Comparison of ENCODE assay signal across 8 cellular contexts in genomic region chr1:28668191-28668955, GRCh38. TPM values are rescaled to one million over a fixed set of nuclear protein-coding genes. Genes with fewer than 3 reads are reported as not detected.
DNase-seq lines count a peak whose midpoint lies in the region; ATAC-seq and TF ChIP-seq lines count a peak whose summit lies in the region.

A gene with protein sequence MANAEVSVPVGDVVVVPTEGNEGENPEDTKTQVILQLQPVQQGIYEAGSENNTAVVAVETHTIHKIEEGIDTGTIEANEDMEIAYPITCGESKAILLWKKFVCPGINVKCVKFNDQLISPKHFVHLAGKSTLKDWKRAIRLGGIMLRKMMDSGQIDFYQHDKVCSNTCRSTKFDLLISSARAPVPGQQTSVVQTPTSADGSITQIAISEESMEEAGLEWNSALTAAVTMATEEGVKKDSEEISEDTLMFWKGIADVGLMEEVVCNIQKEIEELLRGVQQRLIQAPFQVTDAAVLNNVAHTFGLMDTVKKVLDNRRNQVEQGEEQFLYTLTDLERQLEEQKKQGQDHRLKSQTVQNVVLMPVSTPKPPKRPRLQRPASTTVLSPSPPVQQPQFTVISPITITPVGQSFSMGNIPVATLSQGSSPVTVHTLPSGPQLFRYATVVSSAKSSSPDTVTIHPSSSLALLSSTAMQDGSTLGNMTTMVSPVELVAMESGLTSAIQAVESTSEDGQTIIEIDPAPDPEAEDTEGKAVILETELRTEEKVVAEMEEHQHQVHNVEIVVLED (plus strand): TSS chr1:28668784. CDS start chr1:28683613, 14,829 bp downstream.

- H3K36me3 ChIP-seq in left ventricle myocardium inferior (no peaks in the 10 kb centered on the region), prostate gland (no peaks in the 10 kb centered on the region), upper lobe of right lung (no peaks in the 10 kb centered on the region)

- TF ChIP-seq POLR2A in prostate gland (IDR thresholded peaks at IDR 0.05) = peak; percentile 33

- H3K4me1 ChIP-seq in left ventricle myocardium inferior (peaks cover 24% of the 10 kb centered on the region), prostate gland (replicated peaks) (peaks cover 8% of the 10 kb centered on the region), upper lobe of right lung (peaks cover 8% of the 10 kb centered on the region)

- peak; percentile 42 for DNase-seq in NCI-H1694 (lab: John Stamatoyannopoulos, UW)
- peak in 54 of 56 donors; percentile 26 to 88 (median 66) for DNase-seq in amygdala (lab: John Stamatoyannopoulos, UW)
- peak; percentile 87 for DNase-seq in left ventricle myocardium inferior
- DNase-seq in prostate gland (ENCODE audit: low spot score) = peak; percentile 78
- peak; percentile 95 for DNase-seq in upper lobe of right lung

- H3K4me3 ChIP-seq in GM12875 (ENCODE audit: low read depth, low read length) = peak within 1 kb of the TSS; percentile 65
- peak within 1 kb of the TSS; percentile 99 for H3K4me3 ChIP-seq in left ventricle myocardium inferior
- H3K4me3 ChIP-seq in prostate gland = peak within 1 kb of the TSS; percentile 57 to 93
- H3K4me3 ChIP-seq in upper lobe of right lung = peak within 1 kb of the TSS; percentile 97

- H3K9me3 ChIP-seq in left ventricle myocardium inferior (replicated peaks) = no peaks in the 10 kb centered on the region
- no peaks in the 10 kb centered on the region for H3K9me3 ChIP-seq in prostate gland
- H3K9me3 ChIP-seq in upper lobe of right lung = no peaks in the 10 kb centered on the region

- intact Hi-C loops in T-helper 2 cell treated with Interferon-gamma antibody and Interleukin-4, amounts not matched to agents 100 ng/mL and 5 ng/mL, for 36 hours (cut with micrococcal nuclease) = loop anchor here (1.0 to 5.0 kb wide), 6 partner anchors 20 to 164 kb away; partner anchors contain the start of genes RNU11, TAF12, TRNAU1AP and YTHDF2
- intact Hi-C loops in left ventricle myocardium inferior (cut with micrococcal nuclease) (no loop called here), prostate gland (cut with DNase I) (loop anchor here (2.0 kb wide), 1 partner anchor 68 kb away; the partner anchor contains the start of gene YTHDF2), upper lobe of right lung (cut with DNase I) (no loop called here)

- H3K27ac ChIP-seq in left ventricle myocardium inferior (replicated peaks) = peak within 1 kb of the TSS; percentile 100
- H3K27ac ChIP-seq in prostate gland = peak within 1 kb of the TSS; percentile 91 to 96
- H3K27ac ChIP-seq in upper lobe of right lung = peak within 1 kb of the TSS; percentile 99

- no peaks in the 10 kb centered on the region for H3K27me3 ChIP-seq in left ventricle myocardium inferior (ENCODE audit: low read depth)
- H3K27me3 ChIP-seq in prostate gland (replicated peaks; ENCODE audit: insufficient read depth) = no peaks in the 10 kb centered on the region
- H3K27me3 ChIP-seq in upper lobe of right lung = no peaks in the 10 kb centered on the region

- ATAC-seq in HG02840 (IDR thresholded peaks at IDR 0.05; ENCODE audit: low FRiP score, unreplicated experiment) (peak; percentile 79), upper lobe of right lung (peak; percentile 93)

- no peak for TF ChIP-seq CTCF in GM12875 (IDR thresholded peaks at IDR 0.05; ENCODE audit: borderline replicate concordance, insufficient read depth, low read depth, low read length)
- TF ChIP-seq CTCF in left ventricle myocardium inferior (IDR thresholded peaks at IDR 0.05; ENCODE audit: borderline replicate concordance) = no peak
- TF ChIP-seq CTCF in prostate gland (IDR thresholded peaks at IDR 0.05) = peak in 2 of 4 experiments; percentile 28 to 50
- TF ChIP-seq CTCF in upper lobe of right lung (IDR thresholded peaks at IDR 0.05) = no peak

- WGBS in prostate gland = 1% methylated on average over 28 of the region's 57 CpGs

RNA-seq across cellular contexts. Expression of the gene that starts here (rescaled TPM):
- total RNA-seq in T-helper 2 cell treated with Interferon-gamma antibody and Interleukin-4, amounts not matched to agents 100 ng/mL and 5 ng/mL, for 36 hours = 25.9 and 29.2 TPM in 2 replicates
- total RNA-seq in left ventricle myocardium inferior = 6.2 TPM
- 10 to 100 TPM in 1 of 2 donors, 1 to 10 TPM in 1; 7.9 to 13.2 TPM for total RNA-seq in prostate gland
- total RNA-seq in upper lobe of right lung = 12.9 TPM

Comparison
In these comparisons a context has a peak if more than half of its experiments do, and no peak if none do; other contexts are left out.
1. Peak in every context shown above with its lines: DNase-seq, ATAC-seq, H3K4me3 ChIP-seq and H3K27ac ChIP-seq.
2. DNase-seq: peak in every context shown above with its lines; median percentile 95 in upper lobe of right lung; 87 in left ventricle myocardium inferior; 78 in prostate gland; 66 in amygdala; 42 in NCI-H1694.
3. intact Hi-C loops: an anchor here in T-helper 2 cell treated with Interferon-gamma antibody and Interleukin-4, amounts not matched to agents 100 ng/mL and 5 ng/mL, for 36 hours (1.0 to 5.0 kb wide) and prostate gland (2.0 kb wide); none called in left ventricle myocardium inferior and upper lobe of right lung.